ENCODE assay signal across 11 cellular contexts in genomic region chr1:156117414-156118174, GRCh38. TPM values are rescaled to one million over a fixed set of nuclear protein-coding genes. Genes with fewer than 3 reads are reported as not detected.
A peak's percentile ranks its signal among the peaks of the same experiment; 100 is the strongest.
DNase-seq lines count a peak whose midpoint lies in the region; ATAC-seq and TF ChIP-seq lines count a peak whose summit lies in the region.
"Had no signal": no experiment of that assay in that cellular context is flagged by ENCODE, and none has a peak within 500 bp of the region (broad histone marks: within the 10 kb centered on the region; RNA-seq: fewer than 3 reads in every experiment).

No MANE protein-coding gene starts in this region.

- peaks cover 36 to 77% (median 68%) of the 10 kb centered on the region in 12 donors for H3K4me1 ChIP-seq in heart left ventricle
- peaks cover 16 to 34% of the 10 kb centered on the region in 2 donors for H3K4me1 ChIP-seq in uterus

- no peak for ATAC-seq in heart left ventricle
- ATAC-seq in Right ventricle myocardium inferior = no peak
- ATAC-seq in GM18870 (IDR thresholded peaks at IDR 0.05; ENCODE audit: unreplicated experiment) = no peak

- TF ChIP-seq CTCF in heart left ventricle (IDR thresholded peaks at IDR 0.05) (no peak), mesothelial cell of epicardium (IDR thresholded peaks at IDR 0.05; ENCODE audit: unreplicated experiment) (no peak), uterus (IDR thresholded peaks at IDR 0.05) (no peak)

- H3K27me3 ChIP-seq in heart left ventricle (no peaks in the 10 kb centered on the region), uterus (no peaks in the 10 kb centered on the region)

- H3K27me3 Mint-ChIP-seq in mesothelial cell of epicardium (ENCODE audit: low read depth) = peaks cover 2% of the 10 kb centered on the region

- WGBS in heart left ventricle, 4 donors = 52 to 71% (median 59%) methylated on average over 13 of the region's 13 CpGs

- no peaks in the 10 kb centered on the region for H3K9me3 ChIP-seq in heart left ventricle
- no peaks in the 10 kb centered on the region for H3K9me3 ChIP-seq in uterus

- H3K4me1 Mint-ChIP-seq in mesothelial cell of epicardium = peaks cover 54% of the 10 kb centered on the region

- peak overlapping the region; percentile 47 for H3K27ac Mint-ChIP-seq in mesothelial cell of epicardium

- no peak overlapping the region for H3K4me3 Mint-ChIP-seq in mesothelial cell of epicardium
- H3K4me3 Mint-ChIP-seq: nephron progenitor cell had no signal

- H3K27ac ChIP-seq in heart left ventricle (peak overlapping the region in 11 of 12 donors; percentile 96 to 100 (median 98)), cingulate gyrus (ENCODE audit: low read depth, low read length) (peak overlapping the region; percentile 61), uterus (peak overlapping the region; percentile 97 to 99)
- H3K27ac ChIP-seq: C4-2B had no signal

- DNase-seq in heart left ventricle (peak in 1 of 5 donors; percentile 42), Right ventricle myocardium inferior (ENCODE audit: missing footprints) (no peak), mesothelial cell of epicardium (ENCODE audit: low spot score in 2 of 2, unreplicated experiment in 2 of 2) (no peak), uterus (no peak), SIG-M5 (lab: John Stamatoyannopoulos, UW) (no peak), ureter (ENCODE audit: low spot score) (no peak)
- DNase-seq: NCI-H2081, nephron progenitor cell had no signal

- H3K36me3 Mint-ChIP-seq in mesothelial cell of epicardium = peaks cover 4% of the 10 kb centered on the region

- intact Hi-C loops in heart left ventricle (cut with DNase I) (loop anchor here in 1 of 10 donors (10.0 kb wide), 1 partner anchor 547 kb away; no protein-coding TSS in a partner anchor), Right ventricle myocardium inferior (cut with DNase I) (no loop called here), uterus (cut with DNase I; ENCODE audit: low total_unique reads) (no loop called here)

- no peak for TF ChIP-seq POLR2A in heart left ventricle (IDR thresholded peaks at IDR 0.05)
- no peak for TF ChIP-seq POLR2A in uterus (IDR thresholded peaks at IDR 0.05)

- no peaks in the 10 kb centered on the region for H3K9me3 Mint-ChIP-seq in mesothelial cell of epicardium
- H3K9me3 Mint-ChIP-seq: nephron progenitor cell had no signal

- H3K4me3 ChIP-seq in heart left ventricle (peak overlapping the region in 10 of 12 donors; percentile 78 to 100 (median 92)), uterus (peak overlapping the region; percentile 82 to 96)

- H3K36me3 ChIP-seq in heart left ventricle (peaks cover 0 to 37% (median 0%) of the 10 kb centered on the region in 9 donors), uterus (no peaks in the 10 kb centered on the region)

RNA-seq across cellular contexts. Expression of gene LMNA, which starts 3.1 kb away (rescaled TPM):
- total RNA-seq in heart left ventricle (100 to 1,000 TPM; 223 to 396 (median 279) TPM), Right ventricle myocardium inferior (288 TPM), mesothelial cell of epicardium (91.7 to 96.9 TPM (median 92.4 TPM) in 3 replicates), uterus (100 to 1,000 TPM; 245 to 533 (median 373) TPM), ureter (444 TPM)
- polyA plus RNA-seq in heart left ventricle = 100 to 1,000 TPM; 257 to 272 TPM

RNA-seq across cellular contexts. Expression of gene MEX3A, which starts 35.3 kb away (rescaled TPM):
- total RNA-seq in heart left ventricle (under 1 TPM; 0.12 to 0.53 (median 0.32) TPM), Right ventricle myocardium inferior (0.24 TPM), mesothelial cell of epicardium (107 to 112 TPM (median 112 TPM) in 3 replicates), uterus (10 to 100 TPM in 1 of 4 donors, 1 to 10 TPM in 1, under 1 TPM in 2; 0.29 to 13.3 (median 2.0) TPM), ureter (1.2 TPM)
- polyA plus RNA-seq in heart left ventricle = under 1 TPM; 0.15 to 0.42 TPM

RNA-seq across cellular contexts. Expression of gene SEMA4A, which starts 35.8 kb away (rescaled TPM):
- total RNA-seq in heart left ventricle = 10 to 100 TPM in 1 of 9 donors, 1 to 10 TPM in 5, under 1 TPM in 3; 0.60 to 10.2 (median 1.6) TPM
- polyA plus RNA-seq in heart left ventricle = 1 to 10 TPM in 1 of 2 donors, under 1 TPM in 1; 0.90 to 1.8 TPM
- total RNA-seq in Right ventricle myocardium inferior = 2.2 TPM
- 18.7 to 21.0 TPM (median 19.8 TPM) in 3 replicates for total RNA-seq in mesothelial cell of epicardium
- total RNA-seq in uterus = 1 to 10 TPM in 3 of 4 donors, not detected in 1; 3.1 to 8.2 (median 4.1) TPM
- 49.3 TPM for total RNA-seq in ureter

RNA-seq across cellular contexts. Expression of gene RAB25, which starts 56.6 kb away (rescaled TPM):
- total RNA-seq in heart left ventricle (not detected), Right ventricle myocardium inferior (not detected), mesothelial cell of epicardium (51.1 to 52.6 TPM (median 51.2 TPM) in 3 replicates), uterus (1 to 10 TPM in 2 of 4 donors, not detected in 2; 5.0 to 5.5 TPM), ureter (182 TPM)
- polyA plus RNA-seq in heart left ventricle = under 1 TPM in 1 of 2 donors, not detected in 1; 0.38 TPM
